In the genomic region with DNA sequence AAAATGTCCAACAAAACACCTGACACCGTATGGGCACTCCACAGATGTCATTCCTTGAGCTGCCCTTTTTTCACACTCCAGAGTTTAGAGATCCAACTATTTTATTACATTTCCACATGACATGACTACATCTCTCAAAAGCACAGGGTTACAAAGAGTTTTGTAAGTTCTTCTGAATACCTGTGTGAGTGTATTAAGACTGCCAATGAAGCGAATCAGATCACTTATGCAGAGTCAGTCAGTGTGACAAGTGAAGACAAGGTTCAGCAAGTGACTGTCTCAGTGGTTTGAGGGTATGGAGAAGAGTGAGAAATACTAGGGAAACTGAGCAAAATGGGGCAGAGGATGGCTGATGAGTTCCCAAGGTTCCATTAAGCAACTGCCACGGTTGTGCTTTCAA, we compare ENCODE assay signal across 17 cellular contexts. TPM values are rescaled to one million over a fixed set of nuclear protein-coding genes. Genes with fewer than 3 reads are reported as not detected.
DNase-seq lines count a peak whose midpoint lies in the region; ATAC-seq and TF ChIP-seq lines count a peak whose summit lies in the region.
"Had no signal": no experiment of that assay in that cellular context is flagged by ENCODE, and none has a peak within 500 bp of the region (broad histone marks: within the 10 kb centered on the region; RNA-seq: fewer than 3 reads in every experiment).

No MANE protein-coding gene starts in this region.

- no peaks in the 10 kb centered on the region for H3K27me3 Mint-ChIP-seq in activated naive CD8-positive, alpha-beta T cell treated with anti-CD3 and anti-CD28 coated beads, Interleukin-2, amount 50 U/mL, for 24 hours
- H3K27me3 Mint-ChIP-seq: CD4-positive, alpha-beta memory T cell had no signal

- TF ChIP-seq POLR2A in body of pancreas (IDR thresholded peaks at IDR 0.05): no peak

- no peak overlapping the region for H3K4me3 Mint-ChIP-seq in activated naive CD8-positive, alpha-beta T cell treated with anti-CD3 and anti-CD28 coated beads, Interleukin-2, amount 50 U/mL, for 24 hours
- H3K4me3 Mint-ChIP-seq: CD4-positive, alpha-beta memory T cell had no signal

- no peaks in the 10 kb centered on the region for H3K27me3 ChIP-seq in body of pancreas

- no peak overlapping the region for H3K4me3 ChIP-seq in body of pancreas
- H3K4me3 ChIP-seq in epithelial cell of esophagus (ENCODE audit: low read length): no peak overlapping the region
- H3K4me3 ChIP-seq: GM23248 had no signal

- no peaks in the 10 kb centered on the region for H3K9me3 ChIP-seq in body of pancreas

- peaks cover 29% of the 10 kb centered on the region for H3K4me1 ChIP-seq in body of pancreas

- ATAC-seq in body of pancreas (no peak), esophagus mucosa (peak; percentile 67), HG02642 (IDR thresholded peaks at IDR 0.05; ENCODE audit: poor library complexity, unreplicated experiment) (no peak), HG02610 (IDR thresholded peaks at IDR 0.05; ENCODE audit: unreplicated experiment) (no peak)
- ATAC-seq in activated naive CD8-positive, alpha-beta T cell treated with anti-CD3 and anti-CD28 coated beads, Interleukin-2, amount 50 U/mL, for 24 hours: no peak

- no peaks in the 10 kb centered on the region for H3K4me1 Mint-ChIP-seq in activated naive CD8-positive, alpha-beta T cell treated with anti-CD3 and anti-CD28 coated beads, Interleukin-2, amount 50 U/mL, for 24 hours

- H3K27ac Mint-ChIP-seq in activated naive CD8-positive, alpha-beta T cell treated with anti-CD3 and anti-CD28 coated beads, Interleukin-2, amount 50 U/mL, for 24 hours: no peak overlapping the region

- H3K27ac ChIP-seq in body of pancreas: peak overlapping the region; percentile 8 to 67 (median 36)
- H3K27ac ChIP-seq: GM23248 had no signal

- no peak for DNase-seq in body of pancreas
- peak; percentile 50 for DNase-seq in epithelial cell of esophagus (ENCODE audit: low read depth)
- no peak for DNase-seq in activated naive CD8-positive, alpha-beta T cell treated with anti-CD3 and anti-CD28 coated beads, Interleukin-2, amount 50 U/mL, for 24 hours
- DNase-seq: C1 segment of cervical spinal cord; CD4-positive, alpha-beta memory T cell; COR-L47; DMS153; DND-41; GM23248; H7; HCEC 1CT had no signal

- no peak for TF ChIP-seq CTCF in body of pancreas (IDR thresholded peaks at IDR 0.05)
- no peak for TF ChIP-seq CTCF in epithelial cell of esophagus (IDR thresholded peaks at IDR 0.05; ENCODE audit: insufficient read depth, low read depth, low read length, missing control alignments)

- H3K36me3 ChIP-seq in body of pancreas (replicated peaks in 1 of 2; ENCODE audit: insufficient read depth in 1 of 2, low read depth in 2 of 2): peaks cover 0 to 9% of the 10 kb centered on the region in 2 donors

- intact Hi-C loops in body of pancreas (cut with DNase I): no loop called here

- H3K36me3 Mint-ChIP-seq in activated naive CD8-positive, alpha-beta T cell treated with anti-CD3 and anti-CD28 coated beads, Interleukin-2, amount 50 U/mL, for 24 hours (ENCODE audit: low read depth): peaks cover 4% of the 10 kb centered on the region

- H3K9me3 Mint-ChIP-seq in activated naive CD8-positive, alpha-beta T cell treated with anti-CD3 and anti-CD28 coated beads, Interleukin-2, amount 50 U/mL, for 24 hours: peaks cover under 1% of the 10 kb centered on the region

- WGBS in body of pancreas, 2 donors: 88 to 98% methylated on average over 3 of the region's 3 CpGs

RNA-seq across cellular contexts. Expression of a gene that starts 8.4 kb away (rescaled TPM):
- total RNA-seq in body of pancreas (1 to 10 TPM; 2.6 to 3.4 TPM), esophagus mucosa (14.5 TPM)
- total RNA-seq: A673, GM23248, H1 had no signal

RNA-seq across cellular contexts. Expression of a gene that starts 32.2 kb away (rescaled TPM):
- total RNA-seq in body of pancreas (10 to 100 TPM; 12.2 to 24.1 TPM), esophagus mucosa (1.7 TPM)
- total RNA-seq: A172; CD4-positive, alpha-beta memory T cell; GM23248; H1; H7 had no signal
